ENCODE assay signal across 1 cellular context in the genomic region with DNA sequence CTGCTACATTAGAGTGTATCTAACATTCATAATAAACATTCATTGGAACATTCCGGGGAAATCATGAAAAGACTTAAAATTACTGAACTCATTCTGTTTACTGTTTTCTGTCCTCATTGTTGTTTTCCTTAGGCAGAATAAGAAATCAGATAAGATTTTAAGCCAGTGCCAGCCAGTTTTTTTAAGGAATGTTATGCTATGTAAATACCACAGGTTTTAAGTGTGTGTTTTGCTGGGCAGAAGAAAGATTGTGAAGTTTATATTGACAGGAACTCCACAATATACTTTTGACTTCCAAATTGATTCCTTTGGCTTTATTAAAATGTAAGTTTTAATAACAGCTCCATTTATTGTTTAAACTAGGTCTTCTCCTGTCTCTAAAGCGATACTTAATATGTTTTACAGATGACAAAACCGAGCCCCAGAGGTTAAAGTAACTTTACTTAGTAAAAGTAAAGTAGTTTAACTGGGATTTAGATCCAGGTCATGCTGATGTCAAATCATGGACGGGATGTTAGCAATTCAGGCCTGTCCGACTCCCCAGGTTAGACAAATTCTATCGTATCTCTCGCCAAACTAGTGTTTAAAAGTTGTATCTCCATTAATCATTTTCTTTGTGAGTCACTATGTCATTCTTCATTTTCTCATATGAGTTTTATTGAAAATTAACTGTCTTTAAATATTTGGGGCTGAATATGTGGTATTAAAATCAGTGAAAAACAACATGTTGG.
A peak's percentile ranks its signal among the peaks of the same experiment; 100 is the strongest.
TF ChIP-seq lines count a peak whose summit lies in the region.

No MANE protein-coding gene starts in this region.

TF ChIP-seq in K562, 482 proteins besides CTCF, POLR2A, EP300 and RAD21 (continues in another document):
- TF ChIP-seq RFX5 (IDR thresholded peaks at IDR 0.05; ENCODE audit: low read depth, low read length) (no peak), FOXA3 (CRISPR knock-in tag; conservative IDR thresholded peaks at IDR 0.05 in 1 of 2, IDR thresholded peaks at IDR 0.05 in 1 of 2) (peak in 1 of 2 experiments; percentile 80; a peak in 2 of 4 replicates), SIN3A (IDR thresholded peaks at IDR 0.05; ENCODE audit: borderline replicate concordance in 2 of 2, control insufficient read depth in 1 of 2, low read depth in 2 of 2, low read length in 2 of 2) (no peak), ZNF41 (CRISPR knock-in tag; conservative IDR thresholded peaks at IDR 0.05) (no peak), JUND (IDR thresholded peaks at IDR 0.05; ENCODE audit: borderline replicate concordance, low read depth, low read length) (no peak), JUND (tag; IDR thresholded peaks at IDR 0.05; ENCODE audit: borderline replicate concordance, low read depth, low read length) (no peak), MIER1 (IDR thresholded peaks at IDR 0.05; ENCODE audit: low read depth) (no peak), NR2C2 (CRISPR knock-in tag; IDR thresholded peaks at IDR 0.05) (no peak), NR2C2 (tag; IDR thresholded peaks at IDR 0.05) (0 out of 2 replicates have a peak, but pooled peaks have one; percentile 14), SMARCB1 (IDR thresholded peaks at IDR 0.05; ENCODE audit: insufficient read length, low read depth) (peak; percentile 61), MEIS2 (IDR thresholded peaks at IDR 0.05; ENCODE audit: partially characterized antibody) (peak; percentile 62), NR2C1 (IDR thresholded peaks at IDR 0.05) (no peak; the same call in none of the 2 replicates), NR2C1 (tag; IDR thresholded peaks at IDR 0.05) (no peak), ZNF12 (CRISPR knock-in tag; IDR thresholded peaks at IDR 0.05) (no peak), ZFP36 (IDR thresholded peaks at IDR 0.05; ENCODE audit: low read depth, low read length, partially characterized antibody) (no peak), RNF2 (IDR thresholded peaks at IDR 0.05) (no peak), NR2F6 (CRISPR knock-in tag; IDR thresholded peaks at IDR 0.05) (no peak), HDAC3 (IDR thresholded peaks at IDR 0.05; ENCODE audit: borderline replicate concordance, partially characterized antibody) (peak; percentile 9), PHF8 (IDR thresholded peaks at IDR 0.05; ENCODE audit: borderline replicate concordance, low read length) (no peak), PHF20 (IDR thresholded peaks at IDR 0.05; ENCODE audit: partially characterized antibody) (no peak), SMARCA4 (IDR thresholded peaks at IDR 0.05) (no peak), TSC22D4 (tag; IDR thresholded peaks at IDR 0.05) (no peak), FOS (IDR thresholded peaks at IDR 0.05; ENCODE audit: extremely low read depth, insufficient read length) (no peak), ZC3H4 (CRISPR knock-in tag; IDR thresholded peaks at IDR 0.05; ENCODE audit: borderline replicate concordance) (no peak)
- TF ChIP-seq, protein P1, sequence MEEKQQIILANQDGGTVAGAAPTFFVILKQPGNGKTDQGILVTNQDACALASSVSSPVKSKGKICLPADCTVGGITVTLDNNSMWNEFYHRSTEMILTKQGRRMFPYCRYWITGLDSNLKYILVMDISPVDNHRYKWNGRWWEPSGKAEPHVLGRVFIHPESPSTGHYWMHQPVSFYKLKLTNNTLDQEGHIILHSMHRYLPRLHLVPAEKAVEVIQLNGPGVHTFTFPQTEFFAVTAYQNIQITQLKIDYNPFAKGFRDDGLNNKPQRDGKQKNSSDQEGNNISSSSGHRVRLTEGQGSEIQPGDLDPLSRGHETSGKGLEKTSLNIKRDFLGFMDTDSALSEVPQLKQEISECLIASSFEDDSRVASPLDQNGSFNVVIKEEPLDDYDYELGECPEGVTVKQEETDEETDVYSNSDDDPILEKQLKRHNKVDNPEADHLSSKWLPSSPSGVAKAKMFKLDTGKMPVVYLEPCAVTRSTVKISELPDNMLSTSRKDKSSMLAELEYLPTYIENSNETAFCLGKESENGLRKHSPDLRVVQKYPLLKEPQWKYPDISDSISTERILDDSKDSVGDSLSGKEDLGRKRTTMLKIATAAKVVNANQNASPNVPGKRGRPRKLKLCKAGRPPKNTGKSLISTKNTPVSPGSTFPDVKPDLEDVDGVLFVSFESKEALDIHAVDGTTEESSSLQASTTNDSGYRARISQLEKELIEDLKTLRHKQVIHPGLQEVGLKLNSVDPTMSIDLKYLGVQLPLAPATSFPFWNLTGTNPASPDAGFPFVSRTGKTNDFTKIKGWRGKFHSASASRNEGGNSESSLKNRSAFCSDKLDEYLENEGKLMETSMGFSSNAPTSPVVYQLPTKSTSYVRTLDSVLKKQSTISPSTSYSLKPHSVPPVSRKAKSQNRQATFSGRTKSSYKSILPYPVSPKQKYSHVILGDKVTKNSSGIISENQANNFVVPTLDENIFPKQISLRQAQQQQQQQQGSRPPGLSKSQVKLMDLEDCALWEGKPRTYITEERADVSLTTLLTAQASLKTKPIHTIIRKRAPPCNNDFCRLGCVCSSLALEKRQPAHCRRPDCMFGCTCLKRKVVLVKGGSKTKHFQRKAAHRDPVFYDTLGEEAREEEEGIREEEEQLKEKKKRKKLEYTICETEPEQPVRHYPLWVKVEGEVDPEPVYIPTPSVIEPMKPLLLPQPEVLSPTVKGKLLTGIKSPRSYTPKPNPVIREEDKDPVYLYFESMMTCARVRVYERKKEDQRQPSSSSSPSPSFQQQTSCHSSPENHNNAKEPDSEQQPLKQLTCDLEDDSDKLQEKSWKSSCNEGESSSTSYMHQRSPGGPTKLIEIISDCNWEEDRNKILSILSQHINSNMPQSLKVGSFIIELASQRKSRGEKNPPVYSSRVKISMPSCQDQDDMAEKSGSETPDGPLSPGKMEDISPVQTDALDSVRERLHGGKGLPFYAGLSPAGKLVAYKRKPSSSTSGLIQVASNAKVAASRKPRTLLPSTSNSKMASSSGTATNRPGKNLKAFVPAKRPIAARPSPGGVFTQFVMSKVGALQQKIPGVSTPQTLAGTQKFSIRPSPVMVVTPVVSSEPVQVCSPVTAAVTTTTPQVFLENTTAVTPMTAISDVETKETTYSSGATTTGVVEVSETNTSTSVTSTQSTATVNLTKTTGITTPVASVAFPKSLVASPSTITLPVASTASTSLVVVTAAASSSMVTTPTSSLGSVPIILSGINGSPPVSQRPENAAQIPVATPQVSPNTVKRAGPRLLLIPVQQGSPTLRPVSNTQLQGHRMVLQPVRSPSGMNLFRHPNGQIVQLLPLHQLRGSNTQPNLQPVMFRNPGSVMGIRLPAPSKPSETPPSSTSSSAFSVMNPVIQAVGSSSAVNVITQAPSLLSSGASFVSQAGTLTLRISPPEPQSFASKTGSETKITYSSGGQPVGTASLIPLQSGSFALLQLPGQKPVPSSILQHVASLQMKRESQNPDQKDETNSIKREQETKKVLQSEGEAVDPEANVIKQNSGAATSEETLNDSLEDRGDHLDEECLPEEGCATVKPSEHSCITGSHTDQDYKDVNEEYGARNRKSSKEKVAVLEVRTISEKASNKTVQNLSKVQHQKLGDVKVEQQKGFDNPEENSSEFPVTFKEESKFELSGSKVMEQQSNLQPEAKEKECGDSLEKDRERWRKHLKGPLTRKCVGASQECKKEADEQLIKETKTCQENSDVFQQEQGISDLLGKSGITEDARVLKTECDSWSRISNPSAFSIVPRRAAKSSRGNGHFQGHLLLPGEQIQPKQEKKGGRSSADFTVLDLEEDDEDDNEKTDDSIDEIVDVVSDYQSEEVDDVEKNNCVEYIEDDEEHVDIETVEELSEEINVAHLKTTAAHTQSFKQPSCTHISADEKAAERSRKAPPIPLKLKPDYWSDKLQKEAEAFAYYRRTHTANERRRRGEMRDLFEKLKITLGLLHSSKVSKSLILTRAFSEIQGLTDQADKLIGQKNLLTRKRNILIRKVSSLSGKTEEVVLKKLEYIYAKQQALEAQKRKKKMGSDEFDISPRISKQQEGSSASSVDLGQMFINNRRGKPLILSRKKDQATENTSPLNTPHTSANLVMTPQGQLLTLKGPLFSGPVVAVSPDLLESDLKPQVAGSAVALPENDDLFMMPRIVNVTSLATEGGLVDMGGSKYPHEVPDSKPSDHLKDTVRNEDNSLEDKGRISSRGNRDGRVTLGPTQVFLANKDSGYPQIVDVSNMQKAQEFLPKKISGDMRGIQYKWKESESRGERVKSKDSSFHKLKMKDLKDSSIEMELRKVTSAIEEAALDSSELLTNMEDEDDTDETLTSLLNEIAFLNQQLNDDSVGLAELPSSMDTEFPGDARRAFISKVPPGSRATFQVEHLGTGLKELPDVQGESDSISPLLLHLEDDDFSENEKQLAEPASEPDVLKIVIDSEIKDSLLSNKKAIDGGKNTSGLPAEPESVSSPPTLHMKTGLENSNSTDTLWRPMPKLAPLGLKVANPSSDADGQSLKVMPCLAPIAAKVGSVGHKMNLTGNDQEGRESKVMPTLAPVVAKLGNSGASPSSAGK (IDR thresholded peaks at IDR 0.05): no peak
- TF ChIP-seq, protein P2, sequence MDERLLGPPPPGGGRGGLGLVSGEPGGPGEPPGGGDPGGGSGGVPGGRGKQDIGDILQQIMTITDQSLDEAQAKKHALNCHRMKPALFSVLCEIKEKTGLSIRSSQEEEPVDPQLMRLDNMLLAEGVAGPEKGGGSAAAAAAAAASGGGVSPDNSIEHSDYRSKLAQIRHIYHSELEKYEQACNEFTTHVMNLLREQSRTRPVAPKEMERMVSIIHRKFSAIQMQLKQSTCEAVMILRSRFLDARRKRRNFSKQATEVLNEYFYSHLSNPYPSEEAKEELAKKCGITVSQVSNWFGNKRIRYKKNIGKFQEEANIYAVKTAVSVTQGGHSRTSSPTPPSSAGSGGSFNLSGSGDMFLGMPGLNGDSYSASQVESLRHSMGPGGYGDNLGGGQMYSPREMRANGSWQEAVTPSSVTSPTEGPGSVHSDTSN (CRISPR knock-in tag; IDR thresholded peaks at IDR 0.05; ENCODE audit: low read depth): no peak
- TF ChIP-seq, protein P2 (tag; conservative IDR thresholded peaks at IDR 0.05; ENCODE audit: low read depth): peak; percentile 54
- TF ChIP-seq, protein P3, sequence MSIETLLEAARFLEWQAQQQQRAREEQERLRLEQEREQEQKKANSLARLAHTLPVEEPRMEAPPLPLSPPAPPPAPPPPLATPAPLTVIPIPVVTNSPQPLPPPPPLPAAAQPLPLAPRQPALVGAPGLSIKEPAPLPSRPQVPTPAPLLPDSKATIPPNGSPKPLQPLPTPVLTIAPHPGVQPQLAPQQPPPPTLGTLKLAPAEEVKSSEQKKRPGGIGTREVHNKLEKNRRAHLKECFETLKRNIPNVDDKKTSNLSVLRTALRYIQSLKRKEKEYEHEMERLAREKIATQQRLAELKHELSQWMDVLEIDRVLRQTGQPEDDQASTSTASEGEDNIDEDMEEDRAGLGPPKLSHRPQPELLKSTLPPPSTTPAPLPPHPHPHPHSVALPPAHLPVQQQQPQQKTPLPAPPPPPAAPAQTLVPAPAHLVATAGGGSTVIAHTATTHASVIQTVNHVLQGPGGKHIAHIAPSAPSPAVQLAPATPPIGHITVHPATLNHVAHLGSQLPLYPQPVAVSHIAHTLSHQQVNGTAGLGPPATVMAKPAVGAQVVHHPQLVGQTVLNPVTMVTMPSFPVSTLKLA (conservative IDR thresholded peaks at IDR 0.05): peak; percentile 21 to 31; a peak in 1 of 4 replicates
- TF ChIP-seq, protein P4, sequence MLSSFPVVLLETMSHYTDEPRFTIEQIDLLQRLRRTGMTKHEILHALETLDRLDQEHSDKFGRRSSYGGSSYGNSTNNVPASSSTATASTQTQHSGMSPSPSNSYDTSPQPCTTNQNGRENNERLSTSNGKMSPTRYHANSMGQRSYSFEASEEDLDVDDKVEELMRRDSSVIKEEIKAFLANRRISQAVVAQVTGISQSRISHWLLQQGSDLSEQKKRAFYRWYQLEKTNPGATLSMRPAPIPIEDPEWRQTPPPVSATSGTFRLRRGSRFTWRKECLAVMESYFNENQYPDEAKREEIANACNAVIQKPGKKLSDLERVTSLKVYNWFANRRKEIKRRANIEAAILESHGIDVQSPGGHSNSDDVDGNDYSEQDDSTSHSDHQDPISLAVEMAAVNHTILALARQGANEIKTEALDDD (IDR thresholded peaks at IDR 0.05): peak; percentile 54; the same call in 1 of the 2 replicates
- TF ChIP-seq, protein P5, sequence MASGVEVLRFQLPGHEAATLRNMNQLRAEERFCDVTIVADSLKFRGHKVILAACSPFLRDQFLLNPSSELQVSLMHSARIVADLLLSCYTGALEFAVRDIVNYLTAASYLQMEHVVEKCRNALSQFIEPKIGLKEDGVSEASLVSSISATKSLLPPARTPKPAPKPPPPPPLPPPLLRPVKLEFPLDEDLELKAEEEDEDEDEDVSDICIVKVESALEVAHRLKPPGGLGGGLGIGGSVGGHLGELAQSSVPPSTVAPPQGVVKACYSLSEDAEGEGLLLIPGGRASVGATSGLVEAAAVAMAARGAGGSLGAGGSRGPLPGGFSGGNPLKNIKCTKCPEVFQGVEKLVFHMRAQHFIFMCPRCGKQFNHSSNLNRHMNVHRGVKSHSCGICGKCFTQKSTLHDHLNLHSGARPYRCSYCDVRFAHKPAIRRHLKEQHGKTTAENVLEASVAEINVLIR (CRISPR knock-in tag; IDR thresholded peaks at IDR 0.05): no peak
- TF ChIP-seq, protein P6, sequence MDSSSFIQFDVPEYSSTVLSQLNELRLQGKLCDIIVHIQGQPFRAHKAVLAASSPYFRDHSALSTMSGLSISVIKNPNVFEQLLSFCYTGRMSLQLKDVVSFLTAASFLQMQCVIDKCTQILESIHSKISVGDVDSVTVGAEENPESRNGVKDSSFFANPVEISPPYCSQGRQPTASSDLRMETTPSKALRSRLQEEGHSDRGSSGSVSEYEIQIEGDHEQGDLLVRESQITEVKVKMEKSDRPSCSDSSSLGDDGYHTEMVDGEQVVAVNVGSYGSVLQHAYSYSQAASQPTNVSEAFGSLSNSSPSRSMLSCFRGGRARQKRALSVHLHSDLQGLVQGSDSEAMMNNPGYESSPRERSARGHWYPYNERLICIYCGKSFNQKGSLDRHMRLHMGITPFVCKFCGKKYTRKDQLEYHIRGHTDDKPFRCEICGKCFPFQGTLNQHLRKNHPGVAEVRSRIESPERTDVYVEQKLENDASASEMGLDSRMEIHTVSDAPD (CRISPR knock-in tag; IDR thresholded peaks at IDR 0.05): no peak
- TF ChIP-seq, protein P7, sequence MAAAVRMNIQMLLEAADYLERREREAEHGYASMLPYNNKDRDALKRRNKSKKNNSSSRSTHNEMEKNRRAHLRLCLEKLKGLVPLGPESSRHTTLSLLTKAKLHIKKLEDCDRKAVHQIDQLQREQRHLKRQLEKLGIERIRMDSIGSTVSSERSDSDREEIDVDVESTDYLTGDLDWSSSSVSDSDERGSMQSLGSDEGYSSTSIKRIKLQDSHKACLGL (CRISPR knock-in tag; IDR thresholded peaks at IDR 0.05; ENCODE audit: borderline replicate concordance, poor library complexity, severe bottlenecking): no peak
